Comparison of ENCODE assay signal across 20 cellular contexts in the genomic region with DNA sequence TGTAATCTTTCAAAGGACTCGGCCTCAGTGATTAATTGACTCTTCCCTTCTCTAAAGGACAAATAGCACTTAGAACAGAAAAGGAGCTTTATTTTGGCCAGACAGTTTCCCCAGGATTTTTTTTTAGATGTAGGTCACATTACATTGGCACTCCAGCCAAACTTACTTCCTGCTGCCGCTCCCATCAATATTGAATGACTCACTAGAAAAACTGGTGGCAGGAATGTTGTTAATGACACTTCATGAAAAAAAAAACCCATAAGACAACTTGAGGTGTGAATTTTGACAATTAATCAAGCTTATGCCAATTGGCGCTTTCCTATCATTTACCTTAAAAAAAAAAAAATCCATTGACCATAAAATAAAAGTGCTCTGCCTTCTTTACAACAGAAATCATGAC.
DNase-seq lines count a peak whose midpoint lies in the region; ATAC-seq and TF ChIP-seq lines count a peak whose summit lies in the region.
"Had no signal": no experiment of that assay in that cellular context is flagged by ENCODE, and none has a peak within 500 bp of the region (broad histone marks: within the 10 kb centered on the region; RNA-seq: fewer than 3 reads in every experiment).

No MANE protein-coding gene starts in this region.

- H3K36me3 ChIP-seq in mesendoderm (ENCODE audit: control insufficient read depth, insufficient read depth, low read length) (no peaks in the 10 kb centered on the region), uterus (no peaks in the 10 kb centered on the region)
- H3K36me3 ChIP-seq: Peyer's patch had no signal

- in situ Hi-C loops in Caki2 (cut with HindIII; ENCODE audit: low pct_unique_long_range_greater_than_20kb, low sequenced_read_pairs) = no loop called here

- no peak overlapping the region for H3K4me3 ChIP-seq in mesendoderm (ENCODE audit: low read length)
- no peak overlapping the region for H3K4me3 ChIP-seq in uterus
- H3K4me3 ChIP-seq: K562, Peyer's patch, psoas muscle had no signal

- H3K79me2 ChIP-seq in mesendoderm (ENCODE audit: control insufficient read depth, insufficient read depth, low read length) = no peaks in the 10 kb centered on the region

- H3K27me3 ChIP-seq in mesendoderm (ENCODE audit: insufficient read depth, low read length, poor library complexity) (no peaks in the 10 kb centered on the region), uterus (no peaks in the 10 kb centered on the region)
- H3K27me3 ChIP-seq: Peyer's patch had no signal

- H3K4ac ChIP-seq in mesendoderm (ENCODE audit: low read depth, low read length) = no peak overlapping the region

- H2AK5ac ChIP-seq in mesendoderm (ENCODE audit: low read length) = no peak overlapping the region

- TF ChIP-seq CTCF in chondrocyte (IDR thresholded peaks at IDR 0.05) (peak; percentile 58), uterus (IDR thresholded peaks at IDR 0.05) (no peak)

- DNase-seq in Caki2 (ENCODE audit: low read depth) (peak; percentile 59), M059J (ENCODE audit: low read depth) (peak; percentile 11), chondrocyte (ENCODE audit: low spot score) (no peak), mesendoderm (peak; percentile 84), AG08395 (ENCODE audit: low spot score) (no peak), Right ventricle myocardium inferior (ENCODE audit: missing footprints) (no peak), uterus (no peak)
- no peak for DNase-seq in stimulated activated CD4-positive, alpha-beta T cell treated with anti-CD3 and anti-CD28 coated beads, Interleukin-2, amount 100 ng/mL, for 48 hours
- DNase-seq: activated B cell treated with CpG ODN at 0.5 μM for 24 hours; activated effector memory CD4-positive, alpha-beta T cell treated with Interleukin-2 at 50 U/mL for 16 hours; anterior cingulate cortex; COR-L47; cortex of kidney; naive B cell; NCI-H146; NCI-H748 treated with DMSO at 0.1 percent for 48 hours; Peyer's patch; psoas muscle; T-helper 1 cell had no signal

- intact Hi-C loops in Right ventricle myocardium inferior (cut with DNase I) (no loop called here), uterus (cut with DNase I; ENCODE audit: low total_unique reads) (no loop called here)

- peaks cover 4% of the 10 kb centered on the region for H3K9me3 Mint-ChIP-seq in chondrocyte (ENCODE audit: low read depth)

- H3K27ac Mint-ChIP-seq in chondrocyte (ENCODE audit: unreplicated experiment) = peak overlapping the region; percentile 80
- H3K27ac Mint-ChIP-seq: activated B cell treated with CpG ODN at 0.5 μM for 24 hours, naive B cell had no signal

- no peak overlapping the region for H3K56ac ChIP-seq in mesendoderm (ENCODE audit: low read length)

- H4K5ac ChIP-seq in mesendoderm (ENCODE audit: low read length) = no peak overlapping the region

- peak overlapping the region; percentile 57 for H2BK15ac ChIP-seq in mesendoderm (replicated peaks; ENCODE audit: low read depth)

- H2BK120ac ChIP-seq in mesendoderm (ENCODE audit: low read depth, low read length) = no peak overlapping the region

- H3K79me1 ChIP-seq in mesendoderm (ENCODE audit: low read length) = no peaks in the 10 kb centered on the region

- WGBS in mesendoderm (ENCODE audit: extremely low coverage, insufficient coverage, low lambda C conversion rate) = no CpG with 5 or more reads among the region's 3 CpGs

- H3K27me3 Mint-ChIP-seq in chondrocyte (ENCODE audit: low read depth) = no peaks in the 10 kb centered on the region
- H3K27me3 Mint-ChIP-seq: activated B cell treated with CpG ODN at 0.5 μM for 24 hours, naive B cell had no signal

- peaks cover 3% of the 10 kb centered on the region for H3K36me3 Mint-ChIP-seq in chondrocyte (ENCODE audit: low read depth)
- H3K36me3 Mint-ChIP-seq: naive B cell had no signal

- no peaks in the 10 kb centered on the region for H3K4me1 ChIP-seq in mesendoderm (ENCODE audit: control insufficient read depth, low read depth, low read length)
- H3K4me1 ChIP-seq in uterus = no peaks in the 10 kb centered on the region
- H3K4me1 ChIP-seq: Peyer's patch, psoas muscle had no signal

- peaks cover 25% of the 10 kb centered on the region for H3K4me1 Mint-ChIP-seq in chondrocyte (ENCODE audit: low read depth)
- H3K4me1 Mint-ChIP-seq: activated B cell treated with CpG ODN at 0.5 μM for 24 hours, naive B cell had no signal

- no peak overlapping the region for H3K27ac ChIP-seq in mesendoderm (ENCODE audit: low read depth, low read length)
- no peak overlapping the region for H3K27ac ChIP-seq in uterus
- H3K27ac ChIP-seq: Peyer's patch, psoas muscle had no signal

- no peaks in the 10 kb centered on the region for H3K9me3 ChIP-seq in uterus
- H3K9me3 ChIP-seq: Peyer's patch, psoas muscle had no signal

- no peak for ATAC-seq in Right ventricle myocardium inferior
- ATAC-seq: K562, psoas muscle had no signal

- H3K23ac ChIP-seq in mesendoderm (ENCODE audit: low read length) = no peak overlapping the region

- H2BK5ac ChIP-seq in mesendoderm (ENCODE audit: low read length) = no peak overlapping the region

- no peak overlapping the region for H3K9ac ChIP-seq in mesendoderm (ENCODE audit: low read length)

- no peak overlapping the region for H3K4me3 Mint-ChIP-seq in chondrocyte (ENCODE audit: unreplicated experiment)
- H3K4me3 Mint-ChIP-seq: activated B cell treated with CpG ODN at 0.5 μM for 24 hours, naive B cell had no signal

- TF ChIP-seq POLR2A in uterus (IDR thresholded peaks at IDR 0.05) = no peak

- H3K4me2 ChIP-seq in mesendoderm (ENCODE audit: low read length) = no peak overlapping the region

- H3K18ac ChIP-seq in mesendoderm (ENCODE audit: low read length) = no peak overlapping the region

- no peak overlapping the region for H4K8ac ChIP-seq in mesendoderm (ENCODE audit: low read depth, low read length)

Comparison
In these comparisons a context has a peak if more than half of its experiments do, and no peak if none do; other contexts are left out.
1. DNase-seq: peak in Caki2 (single experiment), M059J (single experiment) and mesendoderm (single experiment); none in chondrocyte (single experiment), AG08395 (single experiment), Right ventricle myocardium inferior (single experiment), stimulated activated CD4-positive, alpha-beta T cell treated with anti-CD3 and anti-CD28 coated beads, Interleukin-2, amount 100 ng/mL, for 48 hours (0 of 2) and uterus (0 of 2).